Comparison of ENCODE assay signal across 1 cellular context in the genomic region with DNA sequence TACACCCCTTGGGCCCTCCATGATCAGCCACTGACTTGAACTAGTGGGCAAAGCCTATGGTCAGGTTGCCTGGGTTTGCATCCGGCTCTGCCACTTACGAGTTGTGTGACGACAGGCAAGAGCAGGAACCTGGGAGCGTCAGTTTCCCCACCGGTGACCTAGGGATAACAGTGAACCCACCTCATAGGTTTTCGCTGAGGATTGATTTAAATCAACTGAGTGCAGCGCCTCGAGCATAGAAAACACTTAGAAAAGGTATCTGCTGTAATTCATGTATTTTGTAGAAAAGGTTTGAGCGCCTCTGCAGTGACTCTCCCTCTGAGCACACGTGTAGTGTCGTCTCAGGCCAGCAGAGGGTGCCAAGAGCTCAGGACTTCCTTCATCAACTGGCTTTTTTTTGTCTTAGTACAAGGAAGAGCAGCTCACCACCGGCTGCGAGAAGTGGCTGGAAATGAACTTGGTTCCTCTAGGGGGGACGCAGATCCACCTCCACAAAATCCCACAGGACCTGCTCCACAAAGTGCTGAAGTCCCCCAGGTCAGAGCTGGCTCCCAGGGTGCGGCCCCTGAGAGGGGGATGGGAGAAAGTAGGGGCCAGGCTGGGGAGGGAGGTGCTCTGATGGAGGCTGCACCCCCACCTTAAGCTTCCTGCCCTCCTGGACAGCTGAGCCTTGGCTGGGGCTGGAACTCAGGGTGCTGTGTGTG.
TF ChIP-seq lines count a peak whose summit lies in the region.

No MANE protein-coding gene starts in this region.

TF ChIP-seq in GM23338, 12 proteins besides CTCF, POLR2A, EP300 and RAD21 (continued from another document):
- TF ChIP-seq ZNF331 (CRISPR knock-in tag; IDR thresholded peaks at IDR 0.05; ENCODE audit: low read depth) = no peak
- TF ChIP-seq NANOG (IDR thresholded peaks at IDR 0.05; ENCODE audit: borderline replicate concordance) = no peak
- TF ChIP-seq EZH2 (IDR thresholded peaks at IDR 0.05; ENCODE audit: low read depth, unreplicated experiment) = no peak
- TF ChIP-seq, protein P1, sequence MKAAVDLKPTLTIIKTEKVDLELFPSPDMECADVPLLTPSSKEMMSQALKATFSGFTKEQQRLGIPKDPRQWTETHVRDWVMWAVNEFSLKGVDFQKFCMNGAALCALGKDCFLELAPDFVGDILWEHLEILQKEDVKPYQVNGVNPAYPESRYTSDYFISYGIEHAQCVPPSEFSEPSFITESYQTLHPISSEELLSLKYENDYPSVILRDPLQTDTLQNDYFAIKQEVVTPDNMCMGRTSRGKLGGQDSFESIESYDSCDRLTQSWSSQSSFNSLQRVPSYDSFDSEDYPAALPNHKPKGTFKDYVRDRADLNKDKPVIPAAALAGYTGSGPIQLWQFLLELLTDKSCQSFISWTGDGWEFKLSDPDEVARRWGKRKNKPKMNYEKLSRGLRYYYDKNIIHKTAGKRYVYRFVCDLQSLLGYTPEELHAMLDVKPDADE (IDR thresholded peaks at IDR 0.05) = no peak
- no peak for TF ChIP-seq ZNF114 (CRISPR knock-in tag; IDR thresholded peaks at IDR 0.05)
- TF ChIP-seq, protein P2, sequence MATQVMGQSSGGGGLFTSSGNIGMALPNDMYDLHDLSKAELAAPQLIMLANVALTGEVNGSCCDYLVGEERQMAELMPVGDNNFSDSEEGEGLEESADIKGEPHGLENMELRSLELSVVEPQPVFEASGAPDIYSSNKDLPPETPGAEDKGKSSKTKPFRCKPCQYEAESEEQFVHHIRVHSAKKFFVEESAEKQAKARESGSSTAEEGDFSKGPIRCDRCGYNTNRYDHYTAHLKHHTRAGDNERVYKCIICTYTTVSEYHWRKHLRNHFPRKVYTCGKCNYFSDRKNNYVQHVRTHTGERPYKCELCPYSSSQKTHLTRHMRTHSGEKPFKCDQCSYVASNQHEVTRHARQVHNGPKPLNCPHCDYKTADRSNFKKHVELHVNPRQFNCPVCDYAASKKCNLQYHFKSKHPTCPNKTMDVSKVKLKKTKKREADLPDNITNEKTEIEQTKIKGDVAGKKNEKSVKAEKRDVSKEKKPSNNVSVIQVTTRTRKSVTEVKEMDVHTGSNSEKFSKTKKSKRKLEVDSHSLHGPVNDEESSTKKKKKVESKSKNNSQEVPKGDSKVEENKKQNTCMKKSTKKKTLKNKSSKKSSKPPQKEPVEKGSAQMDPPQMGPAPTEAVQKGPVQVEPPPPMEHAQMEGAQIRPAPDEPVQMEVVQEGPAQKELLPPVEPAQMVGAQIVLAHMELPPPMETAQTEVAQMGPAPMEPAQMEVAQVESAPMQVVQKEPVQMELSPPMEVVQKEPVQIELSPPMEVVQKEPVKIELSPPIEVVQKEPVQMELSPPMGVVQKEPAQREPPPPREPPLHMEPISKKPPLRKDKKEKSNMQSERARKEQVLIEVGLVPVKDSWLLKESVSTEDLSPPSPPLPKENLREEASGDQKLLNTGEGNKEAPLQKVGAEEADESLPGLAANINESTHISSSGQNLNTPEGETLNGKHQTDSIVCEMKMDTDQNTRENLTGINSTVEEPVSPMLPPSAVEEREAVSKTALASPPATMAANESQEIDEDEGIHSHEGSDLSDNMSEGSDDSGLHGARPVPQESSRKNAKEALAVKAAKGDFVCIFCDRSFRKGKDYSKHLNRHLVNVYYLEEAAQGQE (IDR thresholded peaks at IDR 0.05; ENCODE audit: unreplicated experiment) = no peak
- TF ChIP-seq EZH2phosphoT487 (IDR thresholded peaks at IDR 0.05; ENCODE audit: unreplicated experiment) = no peak
